ENCODE assay signal across 22 cellular contexts in genomic region chr21:28317177-28317950, GRCh38.
DNase-seq lines count a peak whose midpoint lies in the region; ATAC-seq, FAIRE-seq and TF ChIP-seq lines count a peak whose summit lies in the region.
"Had no signal": no experiment of that assay in that cellular context is flagged by ENCODE, and none has a peak within 500 bp of the region (broad histone marks: within the 10 kb centered on the region; RNA-seq: fewer than 3 reads in every experiment).

No MANE protein-coding gene starts in this region.

- FAIRE-seq in HepG2 (lab: Jason Lieb, UNC), result no peak
- FAIRE-seq: RCC 7860 had no signal

- no peaks in the 10 kb centered on the region for H3K27me3 ChIP-seq in liver (ENCODE audit: control insufficient read depth in 4 of 4, insufficient read depth in 4 of 4, low read length in 3 of 4)
- no peaks in the 10 kb centered on the region for H3K27me3 ChIP-seq in HepG2 (ENCODE audit: control insufficient read depth in 1 of 2, insufficient read depth in 2 of 2, low read length in 2 of 2)
- H3K27me3 ChIP-seq in gastroesophageal sphincter, result no peaks in the 10 kb centered on the region
- H3K27me3 ChIP-seq in osteoblast (ENCODE audit: insufficient read depth, low read length), result no peaks in the 10 kb centered on the region
- no peaks in the 10 kb centered on the region for H3K27me3 ChIP-seq in transverse colon
- H3K27me3 ChIP-seq: SJCRH30 had no signal

- no peaks in the 10 kb centered on the region for H3K9me3 ChIP-seq in liver (ENCODE audit: control insufficient read depth in 4 of 4, low read length in 3 of 4)
- peaks cover 66% of the 10 kb centered on the region for H3K9me3 ChIP-seq in HepG2 (ENCODE audit: low read length)
- H3K9me3 ChIP-seq in gastroesophageal sphincter, result peaks cover 0 to 25% (median 0%) of the 10 kb centered on the region in 3 donors
- H3K9me3 ChIP-seq in osteoblast (ENCODE audit: low read depth, low read length), result no peaks in the 10 kb centered on the region
- H3K9me3 ChIP-seq in transverse colon, result no peaks in the 10 kb centered on the region

- H3K4me3 Mint-ChIP-seq in effector memory CD8-positive, alpha-beta T cell, result no peak overlapping the region

- no peak overlapping the region for H3K27ac Mint-ChIP-seq in effector memory CD8-positive, alpha-beta T cell

- H3K36me3 Mint-ChIP-seq in effector memory CD8-positive, alpha-beta T cell (ENCODE audit: insufficient read depth), result no peaks in the 10 kb centered on the region

- CTCF ChIA-PET in HepG2 (lab: Yijun Ruan, JAX; ENCODE audit: low intra/inter-chr PET ratio, low total read pairs), result no interaction called here

- H3K27ac ChIP-seq in liver (ENCODE audit: low read depth in 1 of 2, low read length in 2 of 2) (peak overlapping the region in 1 of 2 donors; percentile 36), HepG2 (ENCODE audit: extremely low read length, insufficient read depth, low read length) (no peak overlapping the region), gastroesophageal sphincter (no peak overlapping the region), osteoblast (ENCODE audit: low read depth, low read length) (no peak overlapping the region), transverse colon (no peak overlapping the region)
- H3K27ac ChIP-seq: 22Rv1, C4-2B, KMS-11, SJCRH30 had no signal

- POLR2A ChIA-PET in HepG2 (lab: Yijun Ruan, JAX), result no interaction called here

- H3K4me2 ChIP-seq in HepG2 (ENCODE audit: low read depth, low read length), result no peak overlapping the region
- H3K4me2 ChIP-seq in osteoblast (ENCODE audit: insufficient read depth, low read length), result no peak overlapping the region
- H3K4me2 ChIP-seq: KMS-11 had no signal

- TF ChIP-seq EP300 in HepG2 (IDR thresholded peaks at IDR 0.05; ENCODE audit: low read depth in 2 of 2, low read length in 2 of 2) (no peak), HepG2 (CRISPR knock-in tag; IDR thresholded peaks at IDR 0.05; ENCODE audit: borderline replicate concordance) (no peak), gastroesophageal sphincter (IDR thresholded peaks at IDR 0.05) (no peak), transverse colon (IDR thresholded peaks at IDR 0.05; ENCODE audit: low read depth) (no peak)

- H2AFZ ChIP-seq in HepG2 (ENCODE audit: low read length) (no peak overlapping the region), osteoblast (ENCODE audit: low read length) (peak overlapping the region; percentile 1)

- peaks cover 4 to 8% of the 10 kb centered on the region in 2 donors for H3K9me3 Mint-ChIP-seq in effector memory CD8-positive, alpha-beta T cell

- H3K27me3 Mint-ChIP-seq in effector memory CD8-positive, alpha-beta T cell, result no peaks in the 10 kb centered on the region

- TF ChIP-seq POLR2A in HepG2 (IDR thresholded peaks at IDR 0.05; ENCODE audit: insufficient read depth in 1 of 2, low read depth in 2 of 2, low read length in 2 of 2), result no peak
- TF ChIP-seq POLR2A in gastroesophageal sphincter (IDR thresholded peaks at IDR 0.05), result no peak
- TF ChIP-seq POLR2A in transverse colon (IDR thresholded peaks at IDR 0.05), result no peak

- no peaks in the 10 kb centered on the region for H3K4me1 Mint-ChIP-seq in effector memory CD8-positive, alpha-beta T cell (ENCODE audit: low read depth in 2 of 2)

- ATAC-seq in HepG2 (no peak), gastroesophageal sphincter (peak; percentile 22)
- ATAC-seq in effector memory CD8-positive, alpha-beta T cell (replicated peaks), result no peak

- H3K4me1 ChIP-seq in liver (ENCODE audit: control insufficient read depth in 4 of 4, insufficient read depth in 4 of 4, low read length in 3 of 4) (peaks cover 6 to 16% (median 14%) of the 10 kb centered on the region in 4 donors), HepG2 (ENCODE audit: insufficient read depth, low read length) (no peaks in the 10 kb centered on the region), gastroesophageal sphincter (peaks cover 0 to 10% (median 0%) of the 10 kb centered on the region in 3 donors), osteoblast (ENCODE audit: insufficient read depth, low read length) (no peaks in the 10 kb centered on the region), transverse colon (peaks cover 0 to 4% (median 0%) of the 10 kb centered on the region in 4 donors)
- H3K4me1 ChIP-seq: SJCRH30 had no signal

- no TSS peak for BruUV-seq in HepG2 (replicated peaks; lab: Mats Ljungman, UMichigan)

- intact Hi-C loops in HepG2 (cut with micrococcal nuclease; ENCODE audit: unreplicated experiment), result no loop called here
- intact Hi-C loops in transverse colon (cut with DNase I; ENCODE audit: low total_unique reads), result no loop called here

- H3K36me3 ChIP-seq in liver (ENCODE audit: control insufficient read depth in 4 of 4, insufficient read depth in 3 of 4, low read depth in 1 of 4, low read length in 3 of 4), result no peaks in the 10 kb centered on the region
- H3K36me3 ChIP-seq in HepG2 (replicated peaks in 1 of 2; ENCODE audit: control insufficient read depth in 1 of 2, insufficient read depth in 2 of 2, low read length in 2 of 2), result no peaks in the 10 kb centered on the region
- H3K36me3 ChIP-seq in gastroesophageal sphincter, result no peaks in the 10 kb centered on the region
- no peaks in the 10 kb centered on the region for H3K36me3 ChIP-seq in osteoblast (ENCODE audit: insufficient read depth, low read length)
- no peaks in the 10 kb centered on the region for H3K36me3 ChIP-seq in transverse colon
- H3K36me3 ChIP-seq: SJCRH30 had no signal

- 77% methylated on average over 3 of the region's 3 CpGs for WGBS in liver
- 36% methylated on average over 3 of the region's 3 CpGs for WGBS in HepG2 (ENCODE audit: low lambda C conversion rate)
- 80 to 86% methylated on average over 2 to 3 of the region's 3 CpGs for WGBS in gastroesophageal sphincter (ENCODE audit: low coverage in 1 of 2), 2 donors
- 84 to 88% methylated on average over 2 to 3 of the region's 3 CpGs for WGBS in transverse colon (ENCODE audit: low coverage in 1 of 2), 2 donors

- DNase-seq in HepG2 (ENCODE audit: low spot score) (no peak), osteoblast (ENCODE audit: insufficient read length, low spot score, missing footprints) (no peak), transverse colon (peak; percentile 9), NCI-H82 (lab: John Stamatoyannopoulos, UW) (no peak), NCI-H1694 (lab: John Stamatoyannopoulos, UW) (no peak)
- no peak for DNase-seq in effector memory CD8-positive, alpha-beta T cell
- DNase-seq: DMS53, GDM1, H7, MV-4-11, NCI-H1105 treated with DMSO at 0.1 percent for 48 hours, NCI-H2081, NCI-H2171, NCI-H345, NCI-H524, SJCRH30 had no signal

- in situ Hi-C loops in HepG2 (cut with HindIII; ENCODE audit: extremely low pct_ligation_motif_present, low pct_unique_long_range_greater_than_20kb) (no loop called here), transverse colon (cut with MboI; ENCODE audit: low pct_ligation_motif_present in 1 of 4, low pct_unique_long_range_greater_than_20kb in 1 of 4, low sequenced_read_pairs in 3 of 4) (no loop called here)

- no peak overlapping the region for H3K9ac ChIP-seq in liver (ENCODE audit: low read depth in 1 of 2, low read length in 2 of 2)
- no peak overlapping the region for H3K9ac ChIP-seq in HepG2 (ENCODE audit: insufficient read depth, low read depth, low read length)
- H3K9ac ChIP-seq: KMS-11 had no signal

- H3K4me3 ChIP-seq in liver (ENCODE audit: low read depth in 1 of 3, low read length in 3 of 3), result no peak overlapping the region
- no peak overlapping the region for H3K4me3 ChIP-seq in HepG2 (replicated peaks in 1 of 3; ENCODE audit: insufficient read depth in 1 of 3, low read depth in 2 of 3, low read length in 3 of 3)
- no peak overlapping the region for H3K4me3 ChIP-seq in gastroesophageal sphincter
- H3K4me3 ChIP-seq in osteoblast (ENCODE audit: insufficient read depth, low read length), result no peak overlapping the region
- H3K4me3 ChIP-seq in transverse colon, result no peak overlapping the region
- H3K4me3 ChIP-seq: SJCRH30 had no signal

- peak; percentile 36 to 52 for TF ChIP-seq RAD21 in liver (IDR thresholded peaks at IDR 0.05)
- no peak for TF ChIP-seq RAD21 in HepG2 (CRISPR knock-in tag; IDR thresholded peaks at IDR 0.05)

- TF ChIP-seq CTCF in liver (IDR thresholded peaks at IDR 0.05; ENCODE audit: low read depth, low read length, missing input control) (no peak), HepG2 (CRISPR knock-in tag; IDR thresholded peaks at IDR 0.05) (no peak), gastroesophageal sphincter (IDR thresholded peaks at IDR 0.05) (no peak), osteoblast (IDR thresholded peaks at IDR 0.05; ENCODE audit: extremely low read depth, low read depth, low read length) (no peak), transverse colon (IDR thresholded peaks at IDR 0.05) (no peak)

- no peaks in the 10 kb centered on the region for H3K79me2 ChIP-seq in HepG2 (ENCODE audit: insufficient read depth, low read length)
- no peaks in the 10 kb centered on the region for H3K79me2 ChIP-seq in osteoblast (ENCODE audit: insufficient read depth, low read length)

- H4K20me1 ChIP-seq in HepG2 (ENCODE audit: insufficient read depth, low read length) (no peaks in the 10 kb centered on the region), osteoblast (ENCODE audit: insufficient read depth, low read length) (no peaks in the 10 kb centered on the region)

TF ChIP-seq in liver, 16 proteins besides CTCF, POLR2A, EP300 and RAD21 (continues in another document):
- TF ChIP-seq JUND (IDR thresholded peaks at IDR 0.05), result peak in 1 of 2 donors; percentile 22
- TF ChIP-seq HNF4A (conservative IDR thresholded peaks at IDR 0.05), result peak; percentile 77 to 82
- peak; percentile 91 for TF ChIP-seq SP1 (IDR thresholded peaks at IDR 0.05)
- TF ChIP-seq, protein P1, sequence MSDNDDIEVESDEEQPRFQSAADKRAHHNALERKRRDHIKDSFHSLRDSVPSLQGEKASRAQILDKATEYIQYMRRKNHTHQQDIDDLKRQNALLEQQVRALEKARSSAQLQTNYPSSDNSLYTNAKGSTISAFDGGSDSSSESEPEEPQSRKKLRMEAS (IDR thresholded peaks at IDR 0.05), result peak; percentile 41

TF ChIP-seq in HepG2, 621 proteins besides CTCF, POLR2A, EP300 and RAD21 (continues in another document):
- TF ChIP-seq, protein P2, sequence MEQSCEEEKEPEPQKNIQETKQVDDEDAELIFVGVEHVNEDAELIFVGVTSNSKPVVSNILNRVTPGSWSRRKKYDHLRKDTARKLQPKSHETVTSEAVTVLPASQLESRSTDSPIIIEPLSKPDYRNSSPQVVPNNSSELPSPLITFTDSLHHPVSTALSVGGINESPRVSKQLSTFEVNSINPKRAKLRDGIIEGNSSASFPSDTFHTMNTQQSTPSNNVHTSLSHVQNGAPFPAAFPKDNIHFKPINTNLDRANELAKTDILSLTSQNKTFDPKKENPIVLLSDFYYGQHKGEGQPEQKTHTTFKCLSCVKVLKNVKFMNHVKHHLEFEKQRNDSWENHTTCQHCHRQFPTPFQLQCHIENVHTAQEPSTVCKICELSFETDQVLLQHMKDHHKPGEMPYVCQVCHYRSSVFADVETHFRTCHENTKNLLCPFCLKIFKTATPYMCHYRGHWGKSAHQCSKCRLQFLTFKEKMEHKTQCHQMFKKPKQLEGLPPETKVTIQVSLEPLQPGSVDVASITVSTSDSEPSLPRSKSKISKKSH (CRISPR knock-in tag; IDR thresholded peaks at IDR 0.05; ENCODE audit: borderline replicate concordance), result no peak
- no peak for TF ChIP-seq NBN (conservative IDR thresholded peaks at IDR 0.05)
- TF ChIP-seq ZNF510 (CRISPR knock-in tag; IDR thresholded peaks at IDR 0.05; ENCODE audit: low read depth), result no peak
- TF ChIP-seq HNRNPL (IDR thresholded peaks at IDR 0.05; ENCODE audit: low read depth, low read length), result no peak
- no peak for TF ChIP-seq BHLHE40 (IDR thresholded peaks at IDR 0.05; ENCODE audit: low read length)
- no peak for TF ChIP-seq ZNF24 (IDR thresholded peaks at IDR 0.05)
